In genomic region chr20:62309198-62309944, GRCh38 we compare ENCODE assay signal across 1 cellular context.
TF ChIP-seq lines count a peak whose summit lies in the region.

No MANE protein-coding gene starts in this region.

TF ChIP-seq in HepG2, 621 proteins besides CTCF, POLR2A, EP300 and RAD21 (continued from another document and continues in another):
- TF ChIP-seq IRF9 (CRISPR knock-in tag; IDR thresholded peaks at IDR 0.05; ENCODE audit: borderline replicate concordance), result no peak
- TF ChIP-seq KLF15 (CRISPR knock-in tag; IDR thresholded peaks at IDR 0.05; ENCODE audit: borderline replicate concordance), result no peak
- no peak for TF ChIP-seq ELF3 (CRISPR knock-in tag; IDR thresholded peaks at IDR 0.05)
- TF ChIP-seq LCORL (IDR thresholded peaks at IDR 0.05), result no peak
- no peak for TF ChIP-seq LCORL (CRISPR knock-in tag; IDR thresholded peaks at IDR 0.05)
- TF ChIP-seq ETV5 (CRISPR knock-in tag; IDR thresholded peaks at IDR 0.05; ENCODE audit: borderline replicate concordance), result no peak
- TF ChIP-seq HNRNPK (IDR thresholded peaks at IDR 0.05; ENCODE audit: low read depth, low read length, poor library complexity, severe bottlenecking), result peak; percentile 88
- TF ChIP-seq SIN3A (IDR thresholded peaks at IDR 0.05; ENCODE audit: borderline replicate concordance, low read depth, low read length), result no peak
- TF ChIP-seq ZBTB8A (CRISPR knock-in tag; IDR thresholded peaks at IDR 0.05; ENCODE audit: borderline replicate concordance, low read depth), result no peak
- TF ChIP-seq BHLHE40 (IDR thresholded peaks at IDR 0.05; ENCODE audit: low read length), result no peak
- peak; percentile 57; the same call in 1 of the 2 replicates for TF ChIP-seq POLR2G (IDR thresholded peaks at IDR 0.05; ENCODE audit: low read depth, low read length)
- TF ChIP-seq MLX (CRISPR knock-in tag; IDR thresholded peaks at IDR 0.05), result no peak
- no peak for TF ChIP-seq HBP1 (CRISPR knock-in tag; IDR thresholded peaks at IDR 0.05; ENCODE audit: low read depth)
- TF ChIP-seq MTF1 (CRISPR knock-in tag; IDR thresholded peaks at IDR 0.05), result no peak
- no peak for TF ChIP-seq ZNF83 (CRISPR knock-in tag; IDR thresholded peaks at IDR 0.05; ENCODE audit: borderline replicate concordance)
- TF ChIP-seq TBL1XR1 (IDR thresholded peaks at IDR 0.05; ENCODE audit: borderline replicate concordance, low read length, partially characterized antibody), result no peak
- no peak for TF ChIP-seq TFAP4 (IDR thresholded peaks at IDR 0.05; ENCODE audit: borderline replicate concordance, low read depth)
- no peak for TF ChIP-seq HIC2 (CRISPR knock-in tag; IDR thresholded peaks at IDR 0.05; ENCODE audit: low read depth)
- no peak for TF ChIP-seq ZNF142 (CRISPR knock-in tag; IDR thresholded peaks at IDR 0.05)
- TF ChIP-seq RBM22 (optimal IDR thresholded peaks at IDR 0.05; ENCODE audit: low read length), result peak; percentile 80
- TF ChIP-seq HMGA1 (CRISPR knock-in tag; conservative IDR thresholded peaks at IDR 0.05), result no peak
- TF ChIP-seq ZNF674 (CRISPR knock-in tag; IDR thresholded peaks at IDR 0.05; ENCODE audit: low read depth), result no peak
- TF ChIP-seq ZNF44 (CRISPR knock-in tag; IDR thresholded peaks at IDR 0.05), result no peak
- TF ChIP-seq PHB2 (IDR thresholded peaks at IDR 0.05; ENCODE audit: partially characterized antibody), result no peak
- TF ChIP-seq TFDP2 (CRISPR knock-in tag; IDR thresholded peaks at IDR 0.05), result no peak
- no peak for TF ChIP-seq SMARCC2 (IDR thresholded peaks at IDR 0.05)
- no peak for TF ChIP-seq ATF7 (IDR thresholded peaks at IDR 0.05)
- TF ChIP-seq ATF7 (CRISPR knock-in tag; IDR thresholded peaks at IDR 0.05), result no peak
- no peak for TF ChIP-seq ZNF570 (CRISPR knock-in tag; IDR thresholded peaks at IDR 0.05; ENCODE audit: borderline replicate concordance)
- peak; percentile 47 for TF ChIP-seq AGO1 (IDR thresholded peaks at IDR 0.05; ENCODE audit: low read depth, low read length, poor library complexity, severe bottlenecking)
- TF ChIP-seq ZBTB37 (CRISPR knock-in tag; IDR thresholded peaks at IDR 0.05), result no peak
- no peak for TF ChIP-seq SIX1 (CRISPR knock-in tag; IDR thresholded peaks at IDR 0.05; ENCODE audit: borderline replicate concordance)
- TF ChIP-seq CERS6 (CRISPR knock-in tag; IDR thresholded peaks at IDR 0.05), result no peak
- TF ChIP-seq PAXIP1 (CRISPR knock-in tag; conservative IDR thresholded peaks at IDR 0.05), result no peak
- TF ChIP-seq HDAC6 (IDR thresholded peaks at IDR 0.05; ENCODE audit: low read depth, low read length), result no peak
- no peak for TF ChIP-seq ZNF639 (CRISPR knock-in tag; conservative IDR thresholded peaks at IDR 0.05)
- no peak for TF ChIP-seq TOE1 (CRISPR knock-in tag; IDR thresholded peaks at IDR 0.05)
- peak; percentile 79 for TF ChIP-seq RBFOX2 (IDR thresholded peaks at IDR 0.05; ENCODE audit: low read depth, low read length)
